ENCODE assay signal across 19 cellular contexts in the genomic region with DNA sequence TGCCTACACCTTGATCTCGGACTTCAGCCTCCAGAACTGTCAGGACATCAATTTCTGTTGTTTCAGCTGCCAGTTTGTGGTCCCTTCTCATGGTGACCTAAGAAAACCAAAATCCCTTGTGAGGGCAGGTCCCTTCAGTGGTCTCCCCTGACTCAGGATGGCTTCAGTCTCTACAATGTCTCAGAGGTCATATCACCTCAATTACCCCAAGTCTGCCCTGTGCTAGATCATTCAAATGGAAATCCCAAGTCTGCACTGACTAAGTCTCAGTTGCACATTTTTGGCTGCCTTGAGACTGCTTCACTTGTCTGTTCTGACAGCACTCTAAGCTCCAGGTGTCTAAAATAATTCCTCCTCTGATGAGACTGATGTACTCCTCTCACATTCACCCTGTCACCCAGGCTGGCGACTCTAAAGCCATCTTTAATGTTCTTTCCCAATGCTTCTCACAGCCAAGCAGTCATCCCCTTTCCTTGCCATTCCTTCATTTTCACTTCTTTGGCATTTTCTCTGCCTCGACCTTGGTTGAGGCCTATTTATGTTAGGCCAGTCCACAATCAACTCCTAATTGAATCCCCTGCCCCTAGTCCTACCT.
A peak's percentile ranks its signal among the peaks of the same experiment; 100 is the strongest.
DNase-seq lines count a peak whose midpoint lies in the region; ATAC-seq, FAIRE-seq and TF ChIP-seq lines count a peak whose summit lies in the region.
"Had no signal": no experiment of that assay in that cellular context is flagged by ENCODE, and none has a peak within 500 bp of the region (broad histone marks: within the 10 kb centered on the region; RNA-seq: fewer than 3 reads in every experiment).

No MANE protein-coding gene starts in this region.

- no peaks in the 10 kb centered on the region for H3K9me2 ChIP-seq in OCI-LY7 (ENCODE audit: insufficient read depth, low read length)

- DNase-seq in Daoy (ENCODE audit: low read depth), result peak; percentile 9
- DNase-seq in OCI-LY7 (ENCODE audit: low spot score), result no peak
- no peak for DNase-seq in endodermal cell
- DNase-seq in sciatic nerve (ENCODE audit: low spot score), result no peak
- DNase-seq in NCI-H2227 (lab: John Stamatoyannopoulos, UW; ENCODE audit: unreplicated experiment), result no peak
- DNase-seq in epidermal melanocyte (ENCODE audit: insufficient read length, low spot score), result no peak
- no peak for DNase-seq in D721Med (ENCODE audit: insufficient read length, low spot score)
- DNase-seq: activated gamma-delta T cell treated with Interleukin-2 at 50 U/mL for 16 hours; C1 segment of cervical spinal cord; glutamatergic neuron; midbrain; NCI-H345; occipital lobe; PC-3; stimulated activated naive B cell treated with anti-CD40 and anti-IgM and Interleukin-4, amounts not matched to agents 10 μg/mL and 1 μg/mL and 100 μg/mL, for 72 hours; uterus had no signal

- no peaks in the 10 kb centered on the region for H3K36me3 ChIP-seq in OCI-LY7 (ENCODE audit: insufficient read depth, low read length)
- H3K36me3 ChIP-seq in endodermal cell (ENCODE audit: control insufficient read depth, insufficient read depth, low read length), result no peaks in the 10 kb centered on the region
- H3K36me3 ChIP-seq: uterus had no signal

- peaks cover 3% of the 10 kb centered on the region for H3K9me3 Mint-ChIP-seq in endodermal cell

- H3K27me3 Mint-ChIP-seq in endodermal cell (ENCODE audit: insufficient read depth), result no peaks in the 10 kb centered on the region
- H3K27me3 Mint-ChIP-seq: stimulated activated naive B cell treated with anti-CD40 and anti-IgM and Interleukin-4, amounts not matched to agents 10 μg/mL and 1 μg/mL and 100 μg/mL, for 72 hours had no signal

- 92 to 98% methylated on average over 3 of the region's 3 CpGs for WGBS in endodermal cell (ENCODE audit: insufficient coverage in 1 of 2, insufficient read length in 1 of 2), 2 experiments

- no peak overlapping the region for H3K4me2 ChIP-seq in OCI-LY7 (ENCODE audit: low read length)

- no peak for TF ChIP-seq CTCF in OCI-LY7 (conservative IDR thresholded peaks at IDR 0.05; ENCODE audit: low read length)
- TF ChIP-seq CTCF in endodermal cell (conservative IDR thresholded peaks at IDR 0.05), result no peak
- TF ChIP-seq CTCF in D721Med (IDR thresholded peaks at IDR 0.05; ENCODE audit: insufficient read depth, missing control alignments), result no peak

- no peak overlapping the region for H3K4me3 Mint-ChIP-seq in endodermal cell
- H3K4me3 Mint-ChIP-seq: stimulated activated naive B cell treated with anti-CD40 and anti-IgM and Interleukin-4, amounts not matched to agents 10 μg/mL and 1 μg/mL and 100 μg/mL, for 72 hours had no signal

- peaks cover 3% of the 10 kb centered on the region; the same call in 1 of the 2 replicates for H3K9me3 ChIP-seq in OCI-LY7 (ENCODE audit: low read length)
- H3K9me3 ChIP-seq in endodermal cell (ENCODE audit: control insufficient read depth, low read length), result peaks cover 2% of the 10 kb centered on the region
- H3K9me3 ChIP-seq: uterus had no signal

- H3K27ac ChIP-seq in OCI-LY7 (ENCODE audit: low read depth, low read length, poor library complexity, severe bottlenecking) (no peak overlapping the region), endodermal cell (ENCODE audit: low read depth, low read length) (no peak overlapping the region)
- H3K27ac ChIP-seq: uterus, VCaP had no signal

- BruUV-seq in OCI-LY7 (replicated peaks; lab: Mats Ljungman, UMichigan), result no TSS peak

- H2AFZ ChIP-seq in OCI-LY7 (ENCODE audit: low read length), result peak overlapping the region; percentile 92

- POLR2A ChIA-PET in OCI-LY7 (lab: Charles Lee), result interaction anchor here (1.4 to 2.4 kb wide), 4 partner anchors 17 to 212 kb away, joined by 3 to 6 read pairs (median 4); no protein-coding TSS in a partner anchor

- no peak for FAIRE-seq in D721Med (lab: Jason Lieb, UNC)
- FAIRE-seq: GM12892, islet of Langerhans had no signal

- intact Hi-C loops in OCI-LY7 (cut with micrococcal nuclease; ENCODE audit: unreplicated experiment), result no loop called here
- intact Hi-C loops in sciatic nerve (cut with DNase I), result no loop called here

- CTCF ChIA-PET in OCI-LY7 (lab: Charles Lee; ENCODE audit: unreplicated experiment), result interaction anchor here (1.5 kb wide), 1 partner anchor 213 kb away, joined by 4 read pairs; no protein-coding TSS in a partner anchor

- peaks cover 1% of the 10 kb centered on the region for H3K36me3 Mint-ChIP-seq in endodermal cell (ENCODE audit: low read depth)
- H3K36me3 Mint-ChIP-seq: stimulated activated naive B cell treated with anti-CD40 and anti-IgM and Interleukin-4, amounts not matched to agents 10 μg/mL and 1 μg/mL and 100 μg/mL, for 72 hours had no signal

- peaks cover 18% of the 10 kb centered on the region for H3K4me1 ChIP-seq in OCI-LY7 (ENCODE audit: insufficient read depth, low read length, poor library complexity, severe bottlenecking)
- peaks cover 13% of the 10 kb centered on the region for H3K4me1 ChIP-seq in endodermal cell (ENCODE audit: control insufficient read depth, insufficient read depth, low read length)
- H3K4me1 ChIP-seq: uterus had no signal

- H3K4me3 ChIP-seq in OCI-LY7 (ENCODE audit: low read depth, low read length, poor library complexity, severe bottlenecking) (no peak overlapping the region), endodermal cell (ENCODE audit: low read length) (no peak overlapping the region)
- H3K4me3 ChIP-seq: uterus had no signal

- H3K27ac Mint-ChIP-seq in endodermal cell, result peak overlapping the region; percentile 2
- H3K27ac Mint-ChIP-seq: stimulated activated naive B cell treated with anti-CD40 and anti-IgM and Interleukin-4, amounts not matched to agents 10 μg/mL and 1 μg/mL and 100 μg/mL, for 72 hours had no signal

- no peak overlapping the region for H3K9ac ChIP-seq in endodermal cell (ENCODE audit: extremely low read depth, low read length, poor library complexity, severe bottlenecking)

- no peaks in the 10 kb centered on the region for H3K79me2 ChIP-seq in OCI-LY7 (ENCODE audit: insufficient read depth, low read depth, low read length)

- no peaks in the 10 kb centered on the region for H3K27me3 ChIP-seq in endodermal cell (ENCODE audit: control insufficient read depth, insufficient read depth, low read length, poor library complexity, severe bottlenecking)
- H3K27me3 ChIP-seq: uterus had no signal

- no peaks in the 10 kb centered on the region for H4K20me1 ChIP-seq in OCI-LY7 (ENCODE audit: insufficient read depth, low read length)

- peak; percentile 30 for ATAC-seq in sciatic nerve
- ATAC-seq: stimulated activated naive B cell treated with anti-CD40 and anti-IgM and Interleukin-4, amounts not matched to agents 10 μg/mL and 1 μg/mL and 100 μg/mL, for 72 hours had no signal

- H3K4me1 Mint-ChIP-seq in endodermal cell, result peaks cover 27% of the 10 kb centered on the region
